In the genomic region with DNA sequence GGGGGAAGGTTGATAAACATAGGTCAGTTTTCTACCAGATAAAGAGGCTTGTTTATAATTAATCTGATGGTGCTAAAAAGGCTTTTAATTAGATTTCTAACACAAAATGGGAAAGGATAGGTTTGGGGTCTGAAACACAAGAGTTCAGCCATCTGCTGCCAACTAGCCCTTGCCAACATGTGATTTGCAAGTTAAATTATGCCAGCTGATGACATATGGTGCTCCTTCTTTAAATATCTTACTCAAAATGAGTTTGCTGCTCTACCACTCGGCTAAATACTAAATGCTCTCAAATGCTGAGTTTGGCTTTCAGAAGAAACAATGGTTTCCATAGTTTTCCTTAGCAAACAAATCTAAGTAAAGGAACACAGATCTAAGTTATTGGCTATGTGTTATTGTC, we compare ENCODE assay signal across 17 cellular contexts.
"Had no signal": no experiment of that assay in that cellular context is flagged by ENCODE, and none has a peak within 500 bp of the region (broad histone marks: within the 10 kb centered on the region; RNA-seq: fewer than 3 reads in every experiment).

No MANE protein-coding gene starts in this region.

- DNase-seq: activated B cell treated with CpG ODN at 0.5 μM for 24 hours; activated CD4-positive, alpha-beta memory T cell treated with anti-CD3 and anti-CD28 coated beads, Interleukin-2, amount 10 ng/mL, durations not matched to agents 7 days and 5 days; activated CD4-positive, alpha-beta T cell treated with anti-CD3 and anti-CD28 coated beads for 36 hours; central memory CD4-positive, alpha-beta T cell; colonic mucosa; heart left ventricle; left ventricle myocardium superior; mammary epithelial cell; midbrain; natural killer cell; retina; sigmoid colon; stimulated activated CD4-positive, alpha-beta T cell treated with anti-CD3 and anti-CD28 coated beads, Interleukin-2, amount 100 ng/mL, for 48 hours; stimulated activated CD8-positive, alpha-beta memory T cell treated with anti-CD3 and anti-CD28 coated beads, Interleukin-4, amount 100 ng/mL, for 48 hours; stimulated activated naive CD4-positive, alpha-beta T cell; T-helper 17 cell; upper lobe of right lung had no signal
